Comparison of ENCODE assay signal across 1 cellular context in genomic region chr14:104826197-104826857, GRCh38.
TF ChIP-seq lines count a peak whose summit lies in the region.

No MANE protein-coding gene starts in this region.

TF ChIP-seq in HEK293, 187 proteins besides CTCF, POLR2A, EP300 and RAD21 (continued from another document):
- TF ChIP-seq ZNF138 (tag by site-specific recombination; IDR thresholded peaks at IDR 0.05; ENCODE audit: borderline replicate concordance), result no peak
- TF ChIP-seq ZNF585B (tag by site-specific recombination; IDR thresholded peaks at IDR 0.05), result no peak
- TF ChIP-seq ZNF692 (tag by site-specific recombination; IDR thresholded peaks at IDR 0.05), result peak; percentile 69
- TF ChIP-seq ZSCAN23 (tag by site-specific recombination; IDR thresholded peaks at IDR 0.05), result no peak
- no peak for TF ChIP-seq ZNF48 (tag by site-specific recombination; IDR thresholded peaks at IDR 0.05)
- TF ChIP-seq ELK4 (IDR thresholded peaks at IDR 0.05; ENCODE audit: borderline replicate concordance, low read depth, low read length), result no peak
- no peak for TF ChIP-seq ZNF398 (tag by site-specific recombination; IDR thresholded peaks at IDR 0.05)
- no peak for TF ChIP-seq ZNF211 (tag by site-specific recombination; IDR thresholded peaks at IDR 0.05; ENCODE audit: low read depth)
- TF ChIP-seq PRDM1 (tag by site-specific recombination; IDR thresholded peaks at IDR 0.05), result peak; percentile 60; the same call in 1 of the 2 replicates
- no peak for TF ChIP-seq ZNF560 (tag by site-specific recombination; IDR thresholded peaks at IDR 0.05; ENCODE audit: borderline replicate concordance)
- TF ChIP-seq ZBTB17 (tag by site-specific recombination; IDR thresholded peaks at IDR 0.05), result peak; percentile 68; the same call in 1 of the 2 replicates
- no peak for TF ChIP-seq GFI1B (tag by site-specific recombination; IDR thresholded peaks at IDR 0.05)
- TF ChIP-seq ZNF157 (tag by site-specific recombination; IDR thresholded peaks at IDR 0.05), result no peak
- no peak for TF ChIP-seq PBX3 (CRISPR knock-in tag; IDR thresholded peaks at IDR 0.05)
- TF ChIP-seq MYNN (tag by site-specific recombination; IDR thresholded peaks at IDR 0.05; ENCODE audit: borderline replicate concordance), result no peak
- peak; percentile 67 for TF ChIP-seq GLIS2 (tag by site-specific recombination; IDR thresholded peaks at IDR 0.05)
- TF ChIP-seq FEZF1 (tag by site-specific recombination; IDR thresholded peaks at IDR 0.05), result no peak
- TF ChIP-seq ZNF670 (tag by site-specific recombination; IDR thresholded peaks at IDR 0.05; ENCODE audit: low read depth), result no peak
- no peak for TF ChIP-seq ZBTB26 (tag by site-specific recombination; optimal IDR thresholded peaks at IDR 0.05)
- no peak for TF ChIP-seq ZNF394 (tag by site-specific recombination; IDR thresholded peaks at IDR 0.05; ENCODE audit: borderline replicate concordance)
- TF ChIP-seq ZNF223 (tag by site-specific recombination; IDR thresholded peaks at IDR 0.05), result no peak
- peak; percentile 28; the same call in 1 of the 2 replicates for TF ChIP-seq ZNF146 (tag by site-specific recombination; IDR thresholded peaks at IDR 0.05)
- no peak for TF ChIP-seq ZNF549 (tag by site-specific recombination; IDR thresholded peaks at IDR 0.05)
- no peak for TF ChIP-seq ZNF155 (tag by site-specific recombination; IDR thresholded peaks at IDR 0.05)
- TF ChIP-seq ZNF274 (IDR thresholded peaks at IDR 0.05; ENCODE audit: low read length), result no peak
- TF ChIP-seq ZNF274 (tag by site-specific recombination; IDR thresholded peaks at IDR 0.05; ENCODE audit: borderline replicate concordance), result no peak
- no peak for TF ChIP-seq ZNF133 (tag by site-specific recombination; IDR thresholded peaks at IDR 0.05)
- TF ChIP-seq ZNF837 (tag by site-specific recombination; IDR thresholded peaks at IDR 0.05), result no peak
- TF ChIP-seq ZNF510 (tag by site-specific recombination; IDR thresholded peaks at IDR 0.05; ENCODE audit: insufficient replicate concordance), result no peak
- TF ChIP-seq ZNF280C (tag by site-specific recombination; IDR thresholded peaks at IDR 0.05), result no peak
- TF ChIP-seq ZNF184 (tag by site-specific recombination; IDR thresholded peaks at IDR 0.05), result 0 out of 2 replicates have a peak, but pooled peaks have one; percentile 13
- peak; percentile 50; the same call in 1 of the 2 replicates for TF ChIP-seq ZNF76 (tag by site-specific recombination; IDR thresholded peaks at IDR 0.05; ENCODE audit: borderline replicate concordance, low read depth)
- no peak for TF ChIP-seq ZFP3 (tag by site-specific recombination; IDR thresholded peaks at IDR 0.05; ENCODE audit: low read depth)
- no peak for TF ChIP-seq ZFP41 (tag by site-specific recombination; IDR thresholded peaks at IDR 0.05; ENCODE audit: borderline replicate concordance)
- TF ChIP-seq PRDM10 (tag by site-specific recombination; IDR thresholded peaks at IDR 0.05), result peak; percentile 61; the same call in 1 of the 2 replicates
- TF ChIP-seq ZNF596 (tag by site-specific recombination; IDR thresholded peaks at IDR 0.05), result no peak
- TF ChIP-seq ZNF10 (tag by site-specific recombination; IDR thresholded peaks at IDR 0.05), result no peak
- peak; percentile 81 for TF ChIP-seq KLF1 (tag by site-specific recombination; IDR thresholded peaks at IDR 0.05)
- peak; percentile 65 for TF ChIP-seq SP3 (tag by site-specific recombination; IDR thresholded peaks at IDR 0.05)
- TF ChIP-seq ZNF175 (tag by site-specific recombination; IDR thresholded peaks at IDR 0.05), result no peak
